16 cellular contexts compared by ENCODE assay signal in genomic region chr6:169571123-169571962, GRCh38.
DNase-seq lines count a peak whose midpoint lies in the region; ATAC-seq and TF ChIP-seq lines count a peak whose summit lies in the region.
"Had no signal": no experiment of that assay in that cellular context is flagged by ENCODE, and none has a peak within 500 bp of the region (broad histone marks: within the 10 kb centered on the region; RNA-seq: fewer than 3 reads in every experiment).

No MANE protein-coding gene starts in this region.

- intact Hi-C loops in posterior vena cava (cut with DNase I), result no loop called here

- POLR2A ChIA-PET in RWPE1 (lab: Yijun Ruan, JAX; ENCODE audit: low non-redundant PET), result no interaction called here

- DNase-seq in HCEC 1CT (peak; percentile 25), RWPE1 (ENCODE audit: low spot score) (peak; percentile 60), posterior vena cava (ENCODE audit: low spot score) (peak; percentile 58), NCI-H1930 (lab: John Stamatoyannopoulos, UW) (no peak), DMS79 (lab: John Stamatoyannopoulos, UW) (no peak)
- DNase-seq: activated CD4-positive, alpha-beta memory T cell treated with anti-CD3 and anti-CD28 coated beads for 36 hours; adrenal gland; DMS153; esophagus squamous epithelium; KBM-7; NCI-H1417 had no signal

- H3K27ac ChIP-seq in RWPE1, result no peak overlapping the region
- H3K27ac ChIP-seq: adrenal gland, coronary artery, esophagus squamous epithelium, skin epidermis had no signal

- TF ChIP-seq CTCF in RWPE1 (conservative IDR thresholded peaks at IDR 0.05; ENCODE audit: low read depth), result no peak

- CTCF ChIA-PET in RWPE1 (lab: Yijun Ruan, JAX), result interaction anchor here (0.6 kb wide), 1 partner anchor 676 kb away, joined by 4 read pairs; no protein-coding TSS in a partner anchor

- peak; percentile 80 for ATAC-seq in esophagus mucosa
- ATAC-seq in GM18519 (IDR thresholded peaks at IDR 0.05; ENCODE audit: low FRiP score, unreplicated experiment), result no peak
- no peak for ATAC-seq in GM21786 (IDR thresholded peaks at IDR 0.05; ENCODE audit: unreplicated experiment)

Comparison
In these comparisons a context has a peak if more than half of its experiments do, and no peak if none do; other contexts are left out.
1. DNase-seq: peak in HCEC 1CT (single experiment), RWPE1 (single experiment) and posterior vena cava (single experiment); none in NCI-H1930 (0 of 2) and DMS79 (single experiment).